Comparison of ENCODE assay signal across 13 cellular contexts in the genomic region with DNA sequence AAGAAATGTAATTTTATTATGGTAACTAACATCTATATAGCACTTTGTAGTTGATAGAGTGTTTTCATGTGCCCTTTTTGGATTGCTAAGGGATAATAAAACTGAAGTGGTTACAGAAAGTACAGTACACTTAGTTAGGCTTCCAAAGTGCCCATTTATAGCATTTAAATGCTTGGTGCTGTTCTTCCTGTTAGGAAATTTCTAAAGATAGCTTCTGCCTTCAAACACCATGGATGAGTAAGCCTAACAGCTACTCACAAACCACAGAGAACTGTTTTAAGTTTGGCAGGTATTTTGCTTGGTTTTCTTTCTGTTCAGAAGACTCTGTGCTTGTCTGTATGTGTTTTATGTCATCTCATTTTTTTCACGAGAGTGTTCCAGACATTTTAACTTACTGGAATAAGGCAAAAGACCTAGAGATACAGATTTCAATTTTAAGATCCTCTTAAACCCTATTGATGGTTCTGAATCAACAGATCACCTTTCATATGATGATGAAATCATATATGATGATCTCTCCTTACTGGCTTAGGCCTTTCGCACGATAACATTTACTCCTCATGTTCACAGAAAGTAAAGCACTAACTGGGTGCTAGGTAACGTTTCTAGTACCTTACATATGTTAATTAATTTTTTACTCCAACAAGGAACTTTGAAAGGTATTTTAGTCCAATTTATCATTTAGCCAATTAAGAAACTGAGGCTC. TPM values are rescaled to one million over a fixed set of nuclear protein-coding genes. Genes with fewer than 3 reads are reported as not detected.
DNase-seq lines count a peak whose midpoint lies in the region; ATAC-seq and TF ChIP-seq lines count a peak whose summit lies in the region.
"Had no signal": no experiment of that assay in that cellular context is flagged by ENCODE, and none has a peak within 500 bp of the region (broad histone marks: within the 10 kb centered on the region; RNA-seq: fewer than 3 reads in every experiment).

No MANE protein-coding gene starts in this region.

- WGBS in esophagus muscularis mucosa: 77% methylated on average over 4 of the region's 4 CpGs

- H3K27me3 ChIP-seq in esophagus muscularis mucosa: no peaks in the 10 kb centered on the region
- H3K27me3 ChIP-seq: suprapubic skin had no signal

- H3K4me3 ChIP-seq in NB4 (ENCODE audit: low read depth, low read length) (no peak overlapping the region), esophagus muscularis mucosa (no peak overlapping the region)
- H3K4me3 ChIP-seq: A549, suprapubic skin had no signal

- H3K27me3 Mint-ChIP-seq in T-helper 2 cell treated with Interferon-gamma antibody and Interleukin-4, amounts not matched to agents 5 μg/mL and 100 μg/mL, for 36 hours (ENCODE audit: low read depth): peaks cover 3% of the 10 kb centered on the region

- H3K27ac ChIP-seq in esophagus muscularis mucosa (replicated peaks in 1 of 4): peak overlapping the region; percentile 1 to 75 (median 56)
- H3K27ac ChIP-seq: A549, suprapubic skin had no signal

- no peak for DNase-seq in T-helper 2 cell treated with Interferon-gamma antibody and Interleukin-4, amounts not matched to agents 5 μg/mL and 100 μg/mL, for 36 hours (ENCODE audit: low spot score)
- no peak for DNase-seq in T-helper 2 cell
- peak; percentile 22 for DNase-seq in NB4 (ENCODE audit: low read depth)
- DNase-seq in esophagus muscularis mucosa (ENCODE audit: extremely low spot score): no peak
- peak; percentile 75 for DNase-seq in renal cortical epithelial cell (ENCODE audit: low read depth)
- DNase-seq: effector CD4-positive, alpha-beta T cell; stimulated activated CD4-positive, alpha-beta T cell treated with anti-CD3 and anti-CD28 coated beads, Interleukin-4, amount 100 ng/mL, for 24 hours; T1000 had no signal

- TF ChIP-seq EP300 in esophagus muscularis mucosa (IDR thresholded peaks at IDR 0.05): no peak

- ATAC-seq in HG03280 (IDR thresholded peaks at IDR 0.05; ENCODE audit: unreplicated experiment) (no peak), HG02798 (IDR thresholded peaks at IDR 0.05; ENCODE audit: poor library complexity, unreplicated experiment) (no peak), HG03457 (IDR thresholded peaks at IDR 0.05; ENCODE audit: unreplicated experiment) (no peak)
- ATAC-seq: A549 had no signal

- H3K9me3 ChIP-seq in esophagus muscularis mucosa: no peaks in the 10 kb centered on the region
- H3K9me3 ChIP-seq: A549, suprapubic skin had no signal

- no peaks in the 10 kb centered on the region for H3K9me3 Mint-ChIP-seq in T-helper 2 cell treated with Interferon-gamma antibody and Interleukin-4, amounts not matched to agents 5 μg/mL and 100 μg/mL, for 36 hours

- H3K4me1 Mint-ChIP-seq in T-helper 2 cell treated with Interferon-gamma antibody and Interleukin-4, amounts not matched to agents 5 μg/mL and 100 μg/mL, for 36 hours (ENCODE audit: low read depth): peaks cover 43% of the 10 kb centered on the region

- TF ChIP-seq CTCF in NB4 (IDR thresholded peaks at IDR 0.05; ENCODE audit: low read depth, low read length) (no peak), esophagus muscularis mucosa (IDR thresholded peaks at IDR 0.05) (no peak)

- H3K4me3 Mint-ChIP-seq in T-helper 2 cell treated with Interferon-gamma antibody and Interleukin-4, amounts not matched to agents 5 μg/mL and 100 μg/mL, for 36 hours: no peak overlapping the region

- H3K27ac Mint-ChIP-seq in T-helper 2 cell treated with Interferon-gamma antibody and Interleukin-4, amounts not matched to agents 5 μg/mL and 100 μg/mL, for 36 hours: peak overlapping the region; percentile 8

- intact Hi-C loops in esophagus muscularis mucosa (cut with DNase I): no loop called here

- H3K36me3 ChIP-seq in esophagus muscularis mucosa: peaks cover 32 to 64% (median 52%) of the 10 kb centered on the region in 4 donors

- TF ChIP-seq POLR2A in NB4 (IDR thresholded peaks at IDR 0.05; ENCODE audit: extremely low read depth, insufficient read length) (no peak), esophagus muscularis mucosa (IDR thresholded peaks at IDR 0.05; ENCODE audit: low read depth) (no peak)

- peaks cover 14 to 46% (median 27%) of the 10 kb centered on the region in 4 donors for H3K4me1 ChIP-seq in esophagus muscularis mucosa

- peaks cover 54% of the 10 kb centered on the region for H3K36me3 Mint-ChIP-seq in T-helper 2 cell treated with Interferon-gamma antibody and Interleukin-4, amounts not matched to agents 5 μg/mL and 100 μg/mL, for 36 hours (ENCODE audit: low read depth)

RNA-seq across cellular contexts. Expression of gene RIMOC1, which starts 4.4 kb away (rescaled TPM):
- total RNA-seq in esophagus muscularis mucosa (10 to 100 TPM; 19.5 to 24.5 (median 20.2) TPM), renal cortical epithelial cell (13.0 and 18.1 TPM in 2 replicates)

RNA-seq across cellular contexts. Expression of gene FBXO4, which starts 16.6 kb away (rescaled TPM):
- total RNA-seq in esophagus muscularis mucosa: 1 to 10 TPM; 5.1 to 8.8 (median 7.5) TPM
- 11.1 and 18.6 TPM in 2 replicates for total RNA-seq in renal cortical epithelial cell

RNA-seq across cellular contexts. Expression of gene OXCT1, which starts 38.3 kb away (rescaled TPM):
- total RNA-seq in esophagus muscularis mucosa (10 to 100 TPM; 30.8 to 47.6 (median 37.7) TPM), renal cortical epithelial cell (20.5 and 23.5 TPM in 2 replicates)

Comparison
In these comparisons a context has a peak if more than half of its experiments do, and no peak if none do; other contexts are left out.
1. DNase-seq: peak in NB4 (single experiment) and renal cortical epithelial cell (single experiment); none in T-helper 2 cell treated with Interferon-gamma antibody and Interleukin-4, amounts not matched to agents 5 μg/mL and 100 μg/mL, for 36 hours (single experiment), T-helper 2 cell (0 of 5) and esophagus muscularis mucosa (single experiment).